15 cellular contexts compared by ENCODE assay signal in the genomic region with DNA sequence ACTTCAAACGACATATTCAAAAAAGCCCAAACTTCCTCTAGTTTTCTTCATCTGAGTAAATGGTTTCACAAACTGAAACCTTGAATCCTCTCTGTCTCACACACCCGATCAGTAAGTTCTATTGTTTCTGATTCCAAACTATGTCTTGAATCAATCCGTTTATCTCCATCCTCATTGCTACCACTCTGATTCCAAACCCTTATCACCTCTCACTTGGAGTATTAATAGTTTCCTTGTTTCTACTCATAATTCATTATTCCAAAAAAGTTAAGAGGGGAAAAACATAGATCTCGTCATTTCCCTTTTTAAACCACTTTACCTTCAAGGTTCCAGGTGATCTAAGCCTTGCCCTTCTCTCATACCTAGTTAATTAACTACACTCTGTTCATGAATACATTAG. TPM values are rescaled to one million over a fixed set of nuclear protein-coding genes. Genes with fewer than 3 reads are reported as not detected.
DNase-seq lines count a peak whose midpoint lies in the region; ATAC-seq and TF ChIP-seq lines count a peak whose summit lies in the region.
"Had no signal": no experiment of that assay in that cellular context is flagged by ENCODE, and none has a peak within 500 bp of the region (broad histone marks: within the 10 kb centered on the region; RNA-seq: fewer than 3 reads in every experiment).

No MANE protein-coding gene starts in this region.

- POLR2A ChIA-PET in CD8-positive, alpha-beta memory T cell (lab: Charles Lee), result no interaction called here
- POLR2A ChIA-PET in activated CD8-positive, alpha-beta T cell treated with anti-CD3 and anti-CD28 coated beads for 36 hours (lab: Charles Lee), result no interaction called here
- POLR2A ChIA-PET in naive thymus-derived CD8-positive, alpha-beta T cell (lab: Charles Lee), result no interaction called here

- intact Hi-C loops in activated CD8-positive, alpha-beta T cell treated with anti-CD3 and anti-CD28 coated beads for 36 hours (cut with micrococcal nuclease), result loop anchor here (10.0 kb wide), 1 partner anchor 98 kb away; a partner anchor contains a TSS

- H3K23me2 ChIP-seq in H9 (ENCODE audit: insufficient read length, low read depth, low read length, poor library complexity, severe bottlenecking), result peaks cover 14% of the 10 kb centered on the region

- peaks cover 26% of the 10 kb centered on the region for H3K4me1 ChIP-seq in CD8-positive, alpha-beta memory T cell (ENCODE audit: insufficient read depth, low read length)
- H3K4me1 ChIP-seq in H9 (ENCODE audit: insufficient read depth, low read length), result no peaks in the 10 kb centered on the region

- H3K9ac ChIP-seq in H9 (ENCODE audit: extremely low read depth, insufficient read length, low read length), result no peak overlapping the region

- H3K36me3 ChIP-seq in CD8-positive, alpha-beta memory T cell (ENCODE audit: insufficient read depth, low read length), result no peaks in the 10 kb centered on the region
- H3K36me3 ChIP-seq: Peyer's patch had no signal

- no peak for DNase-seq in CD8-positive, alpha-beta memory T cell
- DNase-seq in H9, result no peak
- DNase-seq in activated CD8-positive, alpha-beta T cell treated with anti-CD3 and anti-CD28 coated beads for 36 hours, result no peak
- DNase-seq in naive thymus-derived CD8-positive, alpha-beta T cell, result no peak
- DNase-seq in inferior parietal cortex (ENCODE audit: extremely low spot score), result no peak
- DNase-seq in DMS153 treated with DMSO at 0.1 percent for 48 hours (lab: John Stamatoyannopoulos, UW; ENCODE audit: unreplicated experiment), result no peak
- DNase-seq: activated gamma-delta T cell treated with Interleukin-2 at 50 U/mL for 16 hours, dorsolateral prefrontal cortex, NCI-H2107, Peyer's patch, upper lobe of left lung had no signal

- peaks cover 2% of the 10 kb centered on the region; the same call in 1 of the 2 replicates for H3K79me2 ChIP-seq in H9 (ENCODE audit: insufficient read depth, low read length)

- H4K91ac ChIP-seq in H9 (ENCODE audit: insufficient read length, low read depth, low read length), result no peak overlapping the region

- H3K14ac ChIP-seq in H9 (ENCODE audit: insufficient read depth, low read length), result no peak overlapping the region

- no peak overlapping the region for H2AFZ ChIP-seq in H9 (ENCODE audit: low read length)

- no peak overlapping the region for H4K8ac ChIP-seq in H9 (replicated peaks; ENCODE audit: insufficient read length, low read depth, low read length)

- no peaks in the 10 kb centered on the region for H3K27me3 Mint-ChIP-seq in CD8-positive, alpha-beta memory T cell
- H3K27me3 Mint-ChIP-seq in H9 (ENCODE audit: low read depth), result no peaks in the 10 kb centered on the region
- H3K27me3 Mint-ChIP-seq in activated CD8-positive, alpha-beta T cell treated with anti-CD3 and anti-CD28 coated beads for 36 hours, result no peaks in the 10 kb centered on the region
- no peaks in the 10 kb centered on the region for H3K27me3 Mint-ChIP-seq in naive thymus-derived CD8-positive, alpha-beta T cell

- no peak overlapping the region for H2BK12ac ChIP-seq in H9 (ENCODE audit: insufficient read length, low read depth, low read length)

- peaks cover 45 to 58% (median 57%) of the 10 kb centered on the region in 3 donors for H3K4me1 Mint-ChIP-seq in CD8-positive, alpha-beta memory T cell
- H3K4me1 Mint-ChIP-seq in H9, result peaks cover 24 to 31% of the 10 kb centered on the region in 2 experiments
- peaks cover 44% of the 10 kb centered on the region for H3K4me1 Mint-ChIP-seq in activated CD8-positive, alpha-beta T cell treated with anti-CD3 and anti-CD28 coated beads for 36 hours (ENCODE audit: low read depth)
- H3K4me1 Mint-ChIP-seq in naive thymus-derived CD8-positive, alpha-beta T cell, result peaks cover 21 to 48% (median 44%) of the 10 kb centered on the region in 4 donors

- WGBS in H9 (ENCODE audit: extremely low coverage, insufficient read length, low lambda C conversion rate), result no CpG with 5 or more reads among the region's 4 CpGs

- H3K4ac ChIP-seq in H9 (ENCODE audit: low read depth, low read length), result no peak overlapping the region

- no peaks in the 10 kb centered on the region for H3K79me1 ChIP-seq in H9 (ENCODE audit: insufficient read depth, low read depth, low read length, poor library complexity, severe bottlenecking)

- H2AK5ac ChIP-seq in H9 (ENCODE audit: insufficient read length, low read length), result no peak overlapping the region

- no peak overlapping the region for H3K56ac ChIP-seq in H9 (ENCODE audit: insufficient read length, low read depth, low read length)

- ATAC-seq in activated CD8-positive, alpha-beta T cell treated with anti-CD3 and anti-CD28 coated beads for 36 hours, result no peak
- no peak for ATAC-seq in naive thymus-derived CD8-positive, alpha-beta T cell
- ATAC-seq in GM21825 (IDR thresholded peaks at IDR 0.05; ENCODE audit: unreplicated experiment) (no peak), GM21447 (IDR thresholded peaks at IDR 0.05; ENCODE audit: unreplicated experiment) (no peak)
- ATAC-seq: gastroesophageal sphincter, left lobe of liver had no signal

- no peak overlapping the region for H2BK15ac ChIP-seq in H9 (ENCODE audit: low read depth, low read length)

- no peaks in the 10 kb centered on the region for H3K9me3 Mint-ChIP-seq in CD8-positive, alpha-beta memory T cell
- H3K9me3 Mint-ChIP-seq in H9, result no peaks in the 10 kb centered on the region; a peak in 2 of 5 replicates
- no peaks in the 10 kb centered on the region for H3K9me3 Mint-ChIP-seq in activated CD8-positive, alpha-beta T cell treated with anti-CD3 and anti-CD28 coated beads for 36 hours
- H3K9me3 Mint-ChIP-seq in naive thymus-derived CD8-positive, alpha-beta T cell, result no peaks in the 10 kb centered on the region

- no peaks in the 10 kb centered on the region for H4K20me1 ChIP-seq in H9 (ENCODE audit: control insufficient read depth, insufficient read depth, insufficient read length)

- H3K4me3 ChIP-seq in CD8-positive, alpha-beta memory T cell (ENCODE audit: low read length), result no peak overlapping the region

- CTCF ChIA-PET in CD8-positive, alpha-beta memory T cell (lab: Charles Lee), result interaction anchor here (0.9 kb wide), 1 partner anchor 195 kb away, joined by 3 read pairs; no protein-coding TSS in a partner anchor
- CTCF ChIA-PET in activated CD8-positive, alpha-beta T cell treated with anti-CD3 and anti-CD28 coated beads for 36 hours (lab: Charles Lee), result interaction anchor here (0.9 to 4.7 kb wide), 6 partner anchors 12 to 242 kb away, joined by 3 to 24 read pairs (median 8); a partner anchor contains a TSS

- H3K27ac Mint-ChIP-seq in CD8-positive, alpha-beta memory T cell, result peak overlapping the region in 6 of 8 donors; percentile 1 to 99 (median 68)
- H3K27ac Mint-ChIP-seq in H9, result no peak overlapping the region
- H3K27ac Mint-ChIP-seq in activated CD8-positive, alpha-beta T cell treated with anti-CD3 and anti-CD28 coated beads for 36 hours, result peak overlapping the region; percentile 6
- H3K27ac Mint-ChIP-seq in naive thymus-derived CD8-positive, alpha-beta T cell, result peak overlapping the region in 3 of 10 donors; percentile 11 to 40 (median 35)

- TF ChIP-seq CTCF in H9 (conservative IDR thresholded peaks at IDR 0.05), result no peak
- no peak for TF ChIP-seq CTCF in activated CD8-positive, alpha-beta T cell treated with anti-CD3 and anti-CD28 coated beads for 36 hours (IDR thresholded peaks at IDR 0.05)

- H4K5ac ChIP-seq in H9 (ENCODE audit: insufficient read length, low read depth, low read length), result no peak overlapping the region

- H2BK5ac ChIP-seq in H9 (ENCODE audit: insufficient read length, low read length), result no peak overlapping the region

- H3T11ph ChIP-seq in H9 (ENCODE audit: low read length), result no peak overlapping the region

- H3K27ac ChIP-seq in CD8-positive, alpha-beta memory T cell (ENCODE audit: low read depth, low read length), result no peak overlapping the region
- no peak overlapping the region for H3K27ac ChIP-seq in H9 (ENCODE audit: insufficient read length, low read depth, low read length)
- H3K27ac ChIP-seq: dorsolateral prefrontal cortex, gastroesophageal sphincter, Peyer's patch, upper lobe of left lung had no signal

- peak overlapping the region in 6 of 7 donors; percentile 94 to 100 (median 100) for H3K4me3 Mint-ChIP-seq in CD8-positive, alpha-beta memory T cell
- peak overlapping the region; percentile 99 for H3K4me3 Mint-ChIP-seq in H9
- peak overlapping the region; percentile 89 for H3K4me3 Mint-ChIP-seq in activated CD8-positive, alpha-beta T cell treated with anti-CD3 and anti-CD28 coated beads for 36 hours
- H3K4me3 Mint-ChIP-seq in naive thymus-derived CD8-positive, alpha-beta T cell, result peak overlapping the region in 9 of 10 donors; percentile 15 to 99 (median 61)

- no peaks in the 10 kb centered on the region for H3K27me3 ChIP-seq in CD8-positive, alpha-beta memory T cell (ENCODE audit: insufficient read depth, low read length, poor library complexity, severe bottlenecking)
- no peaks in the 10 kb centered on the region for H3K27me3 ChIP-seq in H9 (ENCODE audit: insufficient read depth, low read length)
- H3K27me3 ChIP-seq: dorsolateral prefrontal cortex, gastroesophageal sphincter, Peyer's patch, upper lobe of left lung had no signal

- no peak overlapping the region for H2BK120ac ChIP-seq in H9 (ENCODE audit: low read depth, low read length, poor library complexity, severe bottlenecking)

- no peaks in the 10 kb centered on the region for H3K9me3 ChIP-seq in CD8-positive, alpha-beta memory T cell (ENCODE audit: low read length)
- H3K9me3 ChIP-seq in H9 (ENCODE audit: control insufficient read depth, low read depth, low read length), result no peaks in the 10 kb centered on the region
- H3K9me3 ChIP-seq: gastroesophageal sphincter, Peyer's patch, upper lobe of left lung had no signal

- no peak overlapping the region for H3K4me2 ChIP-seq in H9 (ENCODE audit: insufficient read depth, insufficient read length, low read length)

- peaks cover 0 to 32% (median 9%) of the 10 kb centered on the region in 3 donors for H3K36me3 Mint-ChIP-seq in CD8-positive, alpha-beta memory T cell
- H3K36me3 Mint-ChIP-seq in H9 (ENCODE audit: insufficient read depth in 1 of 3, low read depth in 3 of 3), result peaks cover 1 to 31% (median 23%) of the 10 kb centered on the region in 3 experiments; a peak in 6 of 7 replicates
- H3K36me3 Mint-ChIP-seq in activated CD8-positive, alpha-beta T cell treated with anti-CD3 and anti-CD28 coated beads for 36 hours (ENCODE audit: low read depth), result peaks cover 53% of the 10 kb centered on the region
- peaks cover 0 to 24% (median 11%) of the 10 kb centered on the region in 3 donors for H3K36me3 Mint-ChIP-seq in naive thymus-derived CD8-positive, alpha-beta T cell

- no peak overlapping the region for H2BK20ac ChIP-seq in H9 (ENCODE audit: low read depth, low read length, poor library complexity, severe bottlenecking)

- H3K23ac ChIP-seq in H9 (ENCODE audit: insufficient read length, low read depth, low read length), result no peak overlapping the region

- H3K18ac ChIP-seq in H9 (ENCODE audit: insufficient read length, low read depth, low read length), result no peak overlapping the region

RNA-seq across cellular contexts. Expression of a gene that starts 1.7 kb away (rescaled TPM):
- 10 to 100 TPM; 14.5 to 16.2 TPM for total RNA-seq in CD8-positive, alpha-beta memory T cell
- polyA plus RNA-seq in CD8-positive, alpha-beta memory T cell, result 25.7 TPM
- 8.0 and 8.7 TPM in 2 replicates for total RNA-seq in H9 (2021)
- total RNA-seq in activated CD8-positive, alpha-beta T cell treated with anti-CD3 and anti-CD28 coated beads for 36 hours, result 10 to 100 TPM in 1 of 2 experiments, 1 to 10 TPM in 1; 8.7 to 10.8 TPM
- total RNA-seq in naive thymus-derived CD8-positive, alpha-beta T cell, result 10 to 100 TPM; 17.4 to 21.2 TPM
- 10 to 100 TPM; 11.3 to 27.5 (median 17.5) TPM for polyA plus RNA-seq in naive thymus-derived CD8-positive, alpha-beta T cell

Comparison
In these comparisons a context has a peak if more than half of its experiments do, and no peak if none do; other contexts are left out.
1. H3K27ac Mint-ChIP-seq: peak in CD8-positive, alpha-beta memory T cell (6 of 8) and activated CD8-positive, alpha-beta T cell treated with anti-CD3 and anti-CD28 coated beads for 36 hours (single experiment); none in H9 (0 of 3).
2. Peak in every context shown above with its lines, with median percentiles within 50 percentile points of each other: H3K4me3 Mint-ChIP-seq.